ENCODE assay signal across 22 cellular contexts in genomic region chr5:33075731-33076130, GRCh38.
"Had no signal": no experiment of that assay in that cellular context is flagged by ENCODE, and none has a peak within 500 bp of the region (broad histone marks: within the 10 kb centered on the region; RNA-seq: fewer than 3 reads in every experiment).

No MANE protein-coding gene starts in this region.

- H3K9me3 ChIP-seq: adrenal gland, thyroid gland had no signal

- H3K4me3 ChIP-seq: adrenal gland, coronary artery, hepatocyte, lung, thyroid gland had no signal

- H3K27me3 ChIP-seq: adrenal gland, brain microvascular endothelial cell, hepatocyte, thyroid gland had no signal

- H3K79me2 ChIP-seq: hepatocyte had no signal

- H3K27ac ChIP-seq: adrenal gland, brain microvascular endothelial cell, coronary artery, hepatocyte, thyroid gland, WERI-Rb-1 had no signal

- H3K4me1 ChIP-seq: adrenal gland, thyroid gland had no signal

- H3K36me3 ChIP-seq: adrenal gland, brain microvascular endothelial cell, thyroid gland, WERI-Rb-1 had no signal

- ATAC-seq: activated T-cell treated with anti-CD3 and anti-CD28 coated beads, Interleukin-2, amount 50 U/mL, for 72 hours; left colon had no signal

- H3K4me2 ChIP-seq: hepatocyte had no signal

- DNase-seq: activated CD4-positive, alpha-beta T cell treated with anti-CD3 and anti-CD28 coated beads for 1 hour; activated effector memory CD4-positive, alpha-beta T cell treated with anti-CD3 and anti-CD28 coated beads, Interleukin-2, amount 50 U/mL, for 16 hours; activated naive CD4-positive, alpha-beta T cell treated with anti-CD3 and anti-CD28 coated beads, Interleukin-2, amount 50 U/mL, for 16 hours; activated T-cell treated with anti-CD3 and anti-CD28 coated beads, Interleukin-2, amount 50 U/mL, for 72 hours; adrenal gland; brain microvascular endothelial cell; central memory CD4-positive, alpha-beta T cell; erythroblast; islet precursor cell; left colon; retina; stimulated activated CD4-positive, alpha-beta T cell treated with anti-CD3 and anti-CD28 coated beads, Interleukin-12 subunit alpha, Interleukin-12 subunit beta, amount 100 ng/mL, for 4 hours; stimulated activated CD4-positive, alpha-beta T cell treated with anti-CD3 and anti-CD28 coated beads, Interleukin-1b, Interleukin-23, amount 100 ng/mL, for 48 hours; stimulated activated CD8-positive, alpha-beta memory T cell treated with anti-CD3 and anti-CD28 coated beads, Interleukin-4, amount 100 ng/mL, for 48 hours; stimulated activated naive CD4-positive, alpha-beta T cell; SW 1271; T-helper 2 cell; thyroid gland; WERI-Rb-1 had no signal

- H2AFZ ChIP-seq: hepatocyte had no signal
